9 cellular contexts compared by ENCODE assay signal in genomic region chr2:217622205-217622621, GRCh38.
DNase-seq lines count a peak whose midpoint lies in the region; ATAC-seq and TF ChIP-seq lines count a peak whose summit lies in the region.
"Had no signal": no experiment of that assay in that cellular context is flagged by ENCODE, and none has a peak within 500 bp of the region (broad histone marks: within the 10 kb centered on the region; RNA-seq: fewer than 3 reads in every experiment).

No MANE protein-coding gene starts in this region.

- H3K79me2 ChIP-seq in H9 (ENCODE audit: insufficient read depth, low read length) = no peaks in the 10 kb centered on the region

- H3K27me3 Mint-ChIP-seq in H9 (ENCODE audit: low read depth) = no peaks in the 10 kb centered on the region; the same call in 1 of the 2 replicates

- peak overlapping the region; percentile 47 to 96 (median 91); a peak in 6 of 7 replicates for H3K27ac Mint-ChIP-seq in H9

- H4K5ac ChIP-seq in H9 (ENCODE audit: insufficient read length, low read depth, low read length) = no peak overlapping the region

- no CpG with 5 or more reads among the region's 5 CpGs for WGBS in H9 (ENCODE audit: extremely low coverage, insufficient read length, low lambda C conversion rate)
- WGBS in sigmoid colon, 2 donors = 30 to 42% methylated on average over 5 of the region's 5 CpGs
- 51 to 60% methylated on average over 5 of the region's 5 CpGs for WGBS in aorta, 2 donors

- H4K20me1 ChIP-seq in H9 (ENCODE audit: control insufficient read depth, insufficient read depth, insufficient read length) = no peaks in the 10 kb centered on the region

- H2AK5ac ChIP-seq in H9 (ENCODE audit: insufficient read length, low read length) = no peak overlapping the region

- H2BK5ac ChIP-seq in H9 (ENCODE audit: insufficient read length, low read length) = no peak overlapping the region

- H3K27me3 ChIP-seq in H9 (ENCODE audit: insufficient read depth, low read length) = no peaks in the 10 kb centered on the region
- no peaks in the 10 kb centered on the region for H3K27me3 ChIP-seq in sigmoid colon
- no peaks in the 10 kb centered on the region for H3K27me3 ChIP-seq in aorta (ENCODE audit: control insufficient read depth in 1 of 2, insufficient read depth in 2 of 2, low read length in 1 of 2)

- no peaks in the 10 kb centered on the region for H3K79me1 ChIP-seq in H9 (ENCODE audit: insufficient read depth, low read depth, low read length, poor library complexity, severe bottlenecking)

- no peak overlapping the region for H3K9ac ChIP-seq in H9 (ENCODE audit: extremely low read depth, insufficient read length, low read length)

- TF ChIP-seq CTCF in H9 (conservative IDR thresholded peaks at IDR 0.05) (no peak), sigmoid colon (IDR thresholded peaks at IDR 0.05) (no peak)

- H3K9me3 Mint-ChIP-seq in H9 = no peaks in the 10 kb centered on the region

- H3K23me2 ChIP-seq in H9 (ENCODE audit: insufficient read length, low read depth, low read length, poor library complexity, severe bottlenecking) = no peaks in the 10 kb centered on the region

- TF ChIP-seq EP300 in sigmoid colon (IDR thresholded peaks at IDR 0.05) = peak in 3 of 4 donors; percentile 67 to 94 (median 90)

- H4K91ac ChIP-seq in H9 (ENCODE audit: insufficient read length, low read depth, low read length) = no peak overlapping the region

- no peaks in the 10 kb centered on the region for H3K36me3 ChIP-seq in sigmoid colon
- peaks cover 0 to 2% of the 10 kb centered on the region in 2 donors for H3K36me3 ChIP-seq in aorta (ENCODE audit: control insufficient read depth in 1 of 2, insufficient read depth in 2 of 2, low read length in 1 of 2)

- no peak overlapping the region for H3K27ac ChIP-seq in H9 (ENCODE audit: insufficient read length, low read depth, low read length)
- peak overlapping the region in 3 of 4 donors; percentile 80 to 92 (median 81) for H3K27ac ChIP-seq in sigmoid colon
- H3K27ac ChIP-seq in aorta (ENCODE audit: low read depth in 1 of 2, low read length in 2 of 2) = no peak overlapping the region
- H3K27ac ChIP-seq: VCaP had no signal

- H3K36me3 Mint-ChIP-seq in H9 (ENCODE audit: insufficient read depth in 1 of 3, low read depth in 3 of 3) = no peaks in the 10 kb centered on the region

- no peak overlapping the region for H3K4me2 ChIP-seq in H9 (ENCODE audit: insufficient read depth, insufficient read length, low read length)

- H3K4me1 ChIP-seq in H9 (ENCODE audit: insufficient read depth, low read length) (no peaks in the 10 kb centered on the region; the same call in 1 of the 2 replicates), sigmoid colon (peaks cover 0 to 79% (median 64%) of the 10 kb centered on the region in 4 donors), aorta (ENCODE audit: control insufficient read depth in 1 of 2, insufficient read depth in 2 of 2, low read length in 2 of 2) (peaks cover 0 to 2% of the 10 kb centered on the region in 2 donors)

- H3K9me3 ChIP-seq in H9 (ENCODE audit: control insufficient read depth, low read depth, low read length) (no peaks in the 10 kb centered on the region), sigmoid colon (no peaks in the 10 kb centered on the region), aorta (ENCODE audit: control insufficient read depth, low read length) (no peaks in the 10 kb centered on the region)

- DNase-seq in H9 (peak; percentile 39), SK-N-DZ (ENCODE audit: low spot score) (peak; percentile 50), hippocampal formation (lab: John Stamatoyannopoulos, UW) (peak; percentile 19 to 29), sigmoid colon (peak; percentile 85), aorta (no peak), activated gamma-delta T cell (lab: John Stamatoyannopoulos, UW) (no peak)
- no peak for DNase-seq in stimulated activated CD4-positive, alpha-beta T cell treated with anti-CD3 and anti-CD28 coated beads, Interleukin-4, amount 100 ng/mL, for 1 hour
- no peak for DNase-seq in stimulated activated naive CD4-positive, alpha-beta T cell (lab: John Stamatoyannopoulos, UW)

- no peak overlapping the region for H4K8ac ChIP-seq in H9 (replicated peaks; ENCODE audit: insufficient read length, low read depth, low read length)

- no peak overlapping the region for H2BK120ac ChIP-seq in H9 (ENCODE audit: low read depth, low read length, poor library complexity, severe bottlenecking)

- no peak overlapping the region for H2BK12ac ChIP-seq in H9 (ENCODE audit: insufficient read length, low read depth, low read length)

- ATAC-seq in aorta (ENCODE audit: low FRiP score) = no peak

- H2BK15ac ChIP-seq in H9 (ENCODE audit: low read depth, low read length) = no peak overlapping the region

- H3K4ac ChIP-seq in H9 (ENCODE audit: low read depth, low read length) = no peak overlapping the region

- TF ChIP-seq POLR2A in sigmoid colon (IDR thresholded peaks at IDR 0.05) = no peak

- H2AFZ ChIP-seq in H9 (ENCODE audit: low read length) = no peak overlapping the region

- no peak overlapping the region for H3T11ph ChIP-seq in H9 (ENCODE audit: low read length)

- H3K4me1 Mint-ChIP-seq in H9 = peaks cover 21 to 42% of the 10 kb centered on the region in 2 experiments

- no peak overlapping the region for H3K4me3 ChIP-seq in sigmoid colon
- no peak overlapping the region for H3K4me3 ChIP-seq in aorta (ENCODE audit: low read length in 2 of 2)

- intact Hi-C loops in sigmoid colon (cut with DNase I) (loop anchor here (5.0 kb wide), 1 partner anchor 375 kb away; no protein-coding TSS in a partner anchor), aorta (cut with DNase I) (no loop called here)

- no peak overlapping the region for H3K18ac ChIP-seq in H9 (ENCODE audit: insufficient read length, low read depth, low read length)

- H3K14ac ChIP-seq in H9 (ENCODE audit: insufficient read depth, low read length) = no peak overlapping the region

- H3K23ac ChIP-seq in H9 (ENCODE audit: insufficient read length, low read depth, low read length) = no peak overlapping the region

- H3K56ac ChIP-seq in H9 (ENCODE audit: insufficient read length, low read depth, low read length) = no peak overlapping the region

- no peak overlapping the region for H2BK20ac ChIP-seq in H9 (ENCODE audit: low read depth, low read length, poor library complexity, severe bottlenecking)

- H3K4me3 Mint-ChIP-seq in H9 = peak overlapping the region in 1 of 2 experiments; percentile 23; a peak in 2 of 5 replicates

Comparison
In these comparisons a context has a peak if more than half of its experiments do, and no peak if none do; other contexts are left out.
1. DNase-seq: peak in H9 (single experiment), SK-N-DZ (single experiment), hippocampal formation (2 of 2) and sigmoid colon (single experiment); none in aorta (0 of 2), stimulated activated CD4-positive, alpha-beta T cell treated with anti-CD3 and anti-CD28 coated beads, Interleukin-4, amount 100 ng/mL, for 1 hour (single experiment), stimulated activated naive CD4-positive, alpha-beta T cell (0 of 6) and activated gamma-delta T cell (single experiment).
2. H3K27ac ChIP-seq: peak in sigmoid colon (3 of 4); none in H9 (single experiment) and aorta (0 of 2).